ENCODE assay signal across 1 cellular context in the genomic region with DNA sequence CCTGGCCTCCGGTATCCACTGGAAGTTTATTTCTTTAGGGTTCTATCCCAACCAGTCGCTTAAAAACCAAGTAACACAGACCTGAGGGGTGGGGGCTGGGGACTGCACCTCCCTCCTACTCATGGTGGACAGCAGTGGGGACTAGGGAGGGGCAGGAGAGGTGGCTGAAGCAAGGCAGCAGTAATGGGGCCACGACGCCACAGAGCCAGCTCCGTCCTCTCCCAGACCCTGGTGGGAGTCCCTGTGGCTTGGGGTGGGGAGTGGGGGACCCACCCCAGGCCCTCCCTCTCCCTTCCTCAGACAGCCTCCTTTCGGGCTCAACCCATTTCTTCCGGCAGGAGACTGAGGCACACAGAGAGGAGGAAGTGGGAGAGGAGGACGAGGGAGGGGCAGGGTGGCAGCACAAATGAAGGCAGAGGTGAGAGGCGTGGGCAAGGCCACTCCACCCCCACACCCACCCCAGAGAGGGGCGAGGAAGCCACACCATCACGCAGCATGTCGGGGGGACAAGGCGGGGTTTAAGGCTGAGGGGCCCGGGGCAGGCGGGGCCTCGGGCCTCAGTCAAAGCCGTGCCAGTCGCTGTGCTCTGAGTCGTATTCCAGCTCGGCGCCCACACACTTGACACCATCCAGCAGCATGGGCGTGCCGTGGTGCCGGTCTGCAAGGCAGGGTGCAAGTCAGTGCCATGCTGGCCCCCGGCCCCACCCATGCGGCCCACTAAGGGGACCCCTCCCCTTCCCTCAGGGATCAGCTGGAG.
TF ChIP-seq lines count a peak whose summit lies in the region.

No MANE protein-coding gene starts in this region.

TF ChIP-seq in HepG2, 621 proteins besides CTCF, POLR2A, EP300 and RAD21:
- TF ChIP-seq BRD4 (CRISPR knock-in tag; IDR thresholded peaks at IDR 0.05): 0 out of 2 replicates have a peak, but pooled peaks have one; percentile 13
- TF ChIP-seq GATAD2A (CRISPR knock-in tag; IDR thresholded peaks at IDR 0.05): no peak
- TF ChIP-seq ZNF629 (CRISPR knock-in tag; conservative IDR thresholded peaks at IDR 0.05): peak; percentile 65
- TF ChIP-seq, protein P1, sequence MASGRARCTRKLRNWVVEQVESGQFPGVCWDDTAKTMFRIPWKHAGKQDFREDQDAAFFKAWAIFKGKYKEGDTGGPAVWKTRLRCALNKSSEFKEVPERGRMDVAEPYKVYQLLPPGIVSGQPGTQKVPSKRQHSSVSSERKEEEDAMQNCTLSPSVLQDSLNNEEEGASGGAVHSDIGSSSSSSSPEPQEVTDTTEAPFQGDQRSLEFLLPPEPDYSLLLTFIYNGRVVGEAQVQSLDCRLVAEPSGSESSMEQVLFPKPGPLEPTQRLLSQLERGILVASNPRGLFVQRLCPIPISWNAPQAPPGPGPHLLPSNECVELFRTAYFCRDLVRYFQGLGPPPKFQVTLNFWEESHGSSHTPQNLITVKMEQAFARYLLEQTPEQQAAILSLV (CRISPR knock-in tag; IDR thresholded peaks at IDR 0.05; ENCODE audit: borderline replicate concordance): 0 out of 2 replicates have a peak, but pooled peaks have one; percentile 33
- TF ChIP-seq AKAP8 (CRISPR knock-in tag; IDR thresholded peaks at IDR 0.05): 0 out of 2 replicates have a peak, but pooled peaks have one; percentile 21
- TF ChIP-seq KDM2A (CRISPR knock-in tag; IDR thresholded peaks at IDR 0.05; ENCODE audit: borderline replicate concordance, low read depth): peak; percentile 3; the same call in 1 of the 2 replicates
- TF ChIP-seq PPARG (CRISPR knock-in tag; conservative IDR thresholded peaks at IDR 0.05): no peak
- 0 out of 2 replicates have a peak, but pooled peaks have one; percentile 18 for TF ChIP-seq SPEN (CRISPR knock-in tag; IDR thresholded peaks at IDR 0.05; ENCODE audit: low read depth)
- TF ChIP-seq PCBP1 (IDR thresholded peaks at IDR 0.05; ENCODE audit: borderline replicate concordance, low read depth, low read length): peak; percentile 75; the same call in 1 of the 2 replicates
